In genomic region chrX:33045245-33045644, GRCh38 we compare ENCODE assay signal across 16 cellular contexts.
"Had no signal": no experiment of that assay in that cellular context is flagged by ENCODE, and none has a peak within 500 bp of the region (broad histone marks: within the 10 kb centered on the region; RNA-seq: fewer than 3 reads in every experiment).

No MANE protein-coding gene starts in this region.

- ATAC-seq: left cardiac atrium; naive thymus-derived CD4-positive, alpha-beta T cell; right lobe of liver; stimulated activated naive B cell treated with anti-CD40 and anti-IgM and Interleukin-4, amounts not matched to agents 10 μg/mL and 1 μg/mL and 100 μg/mL, for 72 hours; stimulated activated naive CD8-positive, alpha-beta T cell treated with anti-CD3 and anti-CD28 coated beads, Interleukin-15, amount 100 ng/mL, for 72 hours had no signal

- DNase-seq: esophagus squamous epithelium; foreskin fibroblast; immature natural killer cell; left cardiac atrium; left ventricle myocardium superior; naive thymus-derived CD4-positive, alpha-beta T cell; nephron progenitor cell; retina; right lobe of liver; stimulated activated CD4-positive, alpha-beta T cell treated with anti-CD3 and anti-CD28 coated beads, Interleukin-4, amount 100 ng/mL, for 4 hours; stimulated activated naive B cell treated with anti-CD40 and anti-IgM and Interleukin-4, amounts not matched to agents 10 μg/mL and 1 μg/mL and 100 μg/mL, for 72 hours; stimulated activated naive CD8-positive, alpha-beta T cell treated with anti-CD3 and anti-CD28 coated beads, Interleukin-15, amount 100 ng/mL, for 72 hours; thyroid gland had no signal

- H3K4me3 ChIP-seq: esophagus squamous epithelium, lung, prostate gland, right lobe of liver, thyroid gland had no signal

- H3K4me1 ChIP-seq: esophagus squamous epithelium, parathyroid adenoma, prostate gland, right lobe of liver, thyroid gland had no signal

- H3K27ac ChIP-seq: esophagus squamous epithelium, parathyroid adenoma, prostate gland, right lobe of liver, thyroid gland had no signal

- H3K36me3 ChIP-seq: esophagus squamous epithelium, prostate gland, right lobe of liver, thyroid gland had no signal

- H3K9me3 ChIP-seq: esophagus squamous epithelium, prostate gland, right lobe of liver, thyroid gland had no signal

- H3K27me3 ChIP-seq: esophagus squamous epithelium, right lobe of liver, thyroid gland had no signal
